In genomic region chr15:80152896-80153876, GRCh38 we compare ENCODE assay signal across 8 cellular contexts. TPM values are rescaled to one million over a fixed set of nuclear protein-coding genes. Genes with fewer than 3 reads are reported as not detected.
A peak's percentile ranks its signal among the peaks of the same experiment; 100 is the strongest.
DNase-seq lines count a peak whose midpoint lies in the region; ATAC-seq and TF ChIP-seq lines count a peak whose summit lies in the region.

Gene FAH, plus strand, starts transcription at chr15:80152999. Its CDS starts 56 bp downstream, at chr15:80153055.

- peak within 1 kb of the TSS; percentile 89 for H3K4me3 Mint-ChIP-seq in activated T-helper 17 cell treated with anti-CD3 and anti-CD28 coated beads, Interleukin-2, amount 50 U/mL, for 72 hours
- peak within 1 kb of the TSS; percentile 92 for H3K4me3 Mint-ChIP-seq in neural crest cell

- peaks cover 11% of the 10 kb centered on the region for H3K36me3 Mint-ChIP-seq in activated T-helper 17 cell treated with anti-CD3 and anti-CD28 coated beads, Interleukin-2, amount 50 U/mL, for 72 hours (ENCODE audit: low read depth)
- H3K36me3 Mint-ChIP-seq in neural crest cell (ENCODE audit: low read depth), result no peaks in the 10 kb centered on the region

- H3K27me3 Mint-ChIP-seq in activated T-helper 17 cell treated with anti-CD3 and anti-CD28 coated beads, Interleukin-2, amount 50 U/mL, for 72 hours, result no peaks in the 10 kb centered on the region
- peaks cover 3% of the 10 kb centered on the region for H3K27me3 Mint-ChIP-seq in neural crest cell (ENCODE audit: low read depth)

- H3K9me3 Mint-ChIP-seq in activated T-helper 17 cell treated with anti-CD3 and anti-CD28 coated beads, Interleukin-2, amount 50 U/mL, for 72 hours, result no peaks in the 10 kb centered on the region
- H3K9me3 Mint-ChIP-seq in neural crest cell, result no peaks in the 10 kb centered on the region

- peak within 1 kb of the TSS; percentile 90 for H3K27ac Mint-ChIP-seq in activated T-helper 17 cell treated with anti-CD3 and anti-CD28 coated beads, Interleukin-2, amount 50 U/mL, for 72 hours
- peak within 1 kb of the TSS; percentile 50 for H3K27ac Mint-ChIP-seq in neural crest cell (ENCODE audit: unreplicated experiment)

- H3K4me1 Mint-ChIP-seq in activated T-helper 17 cell treated with anti-CD3 and anti-CD28 coated beads, Interleukin-2, amount 50 U/mL, for 72 hours, result peaks cover 19% of the 10 kb centered on the region
- peaks cover 35% of the 10 kb centered on the region for H3K4me1 Mint-ChIP-seq in neural crest cell

- 3% methylated on average over 45 of the region's 45 CpGs for WGBS in urinary bladder

- no peak for TF ChIP-seq CTCF in foreskin fibroblast (IDR thresholded peaks at IDR 0.05; ENCODE audit: low read depth, low read length)
- TF ChIP-seq CTCF in neural crest cell (conservative IDR thresholded peaks at IDR 0.05), result no peak

- H3K36me3 ChIP-seq in urinary bladder (ENCODE audit: insufficient read depth), result no peaks in the 10 kb centered on the region

- peak within 1 kb of the TSS; percentile 40 for H3K27ac ChIP-seq in urinary bladder (ENCODE audit: low read depth)

- ATAC-seq in HG02885 (IDR thresholded peaks at IDR 0.05; ENCODE audit: poor library complexity, unreplicated experiment), result peak; percentile 62
- peak; percentile 83 for ATAC-seq in activated T-helper 17 cell treated with anti-CD3 and anti-CD28 coated beads, Interleukin-2, amount 50 U/mL, for 72 hours (replicated peaks)

- H3K4me3 ChIP-seq in foreskin fibroblast (ENCODE audit: low read depth in 1 of 2, low read length in 2 of 2), result peak within 1 kb of the TSS; percentile 77 to 78
- H3K4me3 ChIP-seq in urinary bladder (ENCODE audit: low read depth, low read length), result peak within 1 kb of the TSS; percentile 46

- no peaks in the 10 kb centered on the region for H3K4me1 ChIP-seq in urinary bladder (ENCODE audit: insufficient read depth)

- DNase-seq in activated T-cell treated with anti-CD3 and anti-CD28 coated beads for 24 hours (ENCODE audit: low read depth) (peak; percentile 30), activated T-cell treated with anti-CD3 and anti-CD28 coated beads for 4 hours (no peak), NOMO-1 treated with DMSO at 0.1 percent for 48 hours (lab: John Stamatoyannopoulos, UW; ENCODE audit: unreplicated experiment) (peak; percentile 66), foreskin fibroblast (peak; percentile 46 to 74), neural crest cell (ENCODE audit: low read depth, low spot score) (no peak)

RNA-seq across cellular contexts. Expression of gene FAH, which starts in this region (rescaled TPM):
- total RNA-seq in activated T-helper 17 cell treated with anti-CD3 and anti-CD28 coated beads, Interleukin-2, amount 50 U/mL, for 72 hours, result 10 to 100 TPM; 66.3 to 87.7 TPM
- total RNA-seq in neural crest cell (21.1 and 22.9 TPM in 2 replicates), urinary bladder (8.1 TPM)
- 21.9 TPM for polyA plus RNA-seq in urinary bladder

Comparison
In these comparisons a context has a peak if more than half of its experiments do, and no peak if none do; other contexts are left out.
1. DNase-seq: peak in activated T-cell treated with anti-CD3 and anti-CD28 coated beads for 24 hours (single experiment), NOMO-1 treated with DMSO at 0.1 percent for 48 hours (single experiment) and foreskin fibroblast (2 of 2); none in activated T-cell treated with anti-CD3 and anti-CD28 coated beads for 4 hours (single experiment) and neural crest cell (single experiment).